8 cellular contexts compared by ENCODE assay signal in genomic region chr6:28816909-28817807, GRCh38.
DNase-seq lines count a peak whose midpoint lies in the region; ATAC-seq and TF ChIP-seq lines count a peak whose summit lies in the region.

No MANE protein-coding gene starts in this region.

- H3K9me3 Mint-ChIP-seq in naive thymus-derived CD8-positive, alpha-beta T cell, result peaks cover 5 to 56% (median 30%) of the 10 kb centered on the region in 9 donors

- H3K4me3 Mint-ChIP-seq in naive thymus-derived CD8-positive, alpha-beta T cell, result no peak overlapping the region

- H3K4me1 ChIP-seq in RWPE2 (ENCODE audit: insufficient read depth, poor library complexity, severe bottlenecking), result peaks cover 4% of the 10 kb centered on the region
- H3K4me1 ChIP-seq in adrenal gland (replicated peaks in 1 of 2), result no peaks in the 10 kb centered on the region
- H3K4me1 ChIP-seq in ascending aorta, result no peaks in the 10 kb centered on the region

- DNase-seq in EH (ENCODE audit: low read depth) (peak; percentile 75), RWPE2 (ENCODE audit: low spot score) (no peak), fibroblast of the conjunctiva (ENCODE audit: low read depth) (peak; percentile 67), iPS-NIHi11 (ENCODE audit: low spot score) (no peak), adrenal gland (no peak), ascending aorta (ENCODE audit: low spot score in 2 of 2) (no peak)
- DNase-seq in naive thymus-derived CD8-positive, alpha-beta T cell, result no peak

- H3K27ac ChIP-seq in RWPE2 (ENCODE audit: poor library complexity, severe bottlenecking) (no peak overlapping the region), adrenal gland (no peak overlapping the region), ascending aorta (no peak overlapping the region)

- TF ChIP-seq POLR2A in adrenal gland (IDR thresholded peaks at IDR 0.05), result no peak

- H3K9me3 ChIP-seq in RWPE2 (ENCODE audit: severe bottlenecking), result no peaks in the 10 kb centered on the region
- H3K9me3 ChIP-seq in adrenal gland (replicated peaks in 1 of 3), result no peaks in the 10 kb centered on the region
- H3K9me3 ChIP-seq in ascending aorta, result no peaks in the 10 kb centered on the region

- H3K27me3 Mint-ChIP-seq in naive thymus-derived CD8-positive, alpha-beta T cell, result peaks cover 64 to 92% (median 80%) of the 10 kb centered on the region in 5 donors

- POLR2A ChIA-PET in naive thymus-derived CD8-positive, alpha-beta T cell (lab: Charles Lee), result no interaction called here

- H3K27me3 ChIP-seq in RWPE2 (ENCODE audit: insufficient read depth, poor library complexity, severe bottlenecking) (peaks cover 81% of the 10 kb centered on the region), adrenal gland (peaks cover 86% of the 10 kb centered on the region), ascending aorta (no peaks in the 10 kb centered on the region)

- H3K27ac Mint-ChIP-seq in naive thymus-derived CD8-positive, alpha-beta T cell, result no peak overlapping the region

- intact Hi-C loops in adrenal gland (cut with DNase I), result no loop called here
- intact Hi-C loops in ascending aorta (cut with DNase I), result no loop called here

- TF ChIP-seq CTCF in RWPE2 (IDR thresholded peaks at IDR 0.05; ENCODE audit: poor library complexity, severe bottlenecking) (no peak), adrenal gland (IDR thresholded peaks at IDR 0.05) (no peak), ascending aorta (IDR thresholded peaks at IDR 0.05) (no peak)

- no peaks in the 10 kb centered on the region for H3K36me3 ChIP-seq in RWPE2 (ENCODE audit: low read depth)
- H3K36me3 ChIP-seq in adrenal gland (replicated peaks in 1 of 2), result no peaks in the 10 kb centered on the region
- no peaks in the 10 kb centered on the region for H3K36me3 ChIP-seq in ascending aorta

- 4 to 9% (median 5%) methylated on average over 27 of the region's 27 CpGs for WGBS in adrenal gland, 4 donors

- H3K4me3 ChIP-seq in RWPE2 (ENCODE audit: severe bottlenecking), result peak overlapping the region; percentile 26
- no peak overlapping the region for H3K4me3 ChIP-seq in adrenal gland
- no peak overlapping the region for H3K4me3 ChIP-seq in ascending aorta

- H3K36me3 Mint-ChIP-seq in naive thymus-derived CD8-positive, alpha-beta T cell, result peaks cover 10 to 38% (median 18%) of the 10 kb centered on the region in 3 donors

- peaks cover 6 to 25% (median 9%) of the 10 kb centered on the region in 4 donors for H3K4me1 Mint-ChIP-seq in naive thymus-derived CD8-positive, alpha-beta T cell

- ATAC-seq in HG02885 (IDR thresholded peaks at IDR 0.05; ENCODE audit: poor library complexity, unreplicated experiment) (peak; percentile 70), RWPE2 (ENCODE audit: low read depth) (peak; percentile 82)
- ATAC-seq in naive thymus-derived CD8-positive, alpha-beta T cell, result no peak

Comparison
In these comparisons a context has a peak if more than half of its experiments do, and no peak if none do; other contexts are left out.
1. DNase-seq: peak in EH (single experiment) and fibroblast of the conjunctiva (single experiment); none in RWPE2 (single experiment), naive thymus-derived CD8-positive, alpha-beta T cell (0 of 10), iPS-NIHi11 (single experiment), adrenal gland (0 of 7) and ascending aorta (0 of 2).
2. ATAC-seq: peak in HG02885 (single experiment) and RWPE2 (single experiment); none in naive thymus-derived CD8-positive, alpha-beta T cell (0 of 2).